In the genomic region with DNA sequence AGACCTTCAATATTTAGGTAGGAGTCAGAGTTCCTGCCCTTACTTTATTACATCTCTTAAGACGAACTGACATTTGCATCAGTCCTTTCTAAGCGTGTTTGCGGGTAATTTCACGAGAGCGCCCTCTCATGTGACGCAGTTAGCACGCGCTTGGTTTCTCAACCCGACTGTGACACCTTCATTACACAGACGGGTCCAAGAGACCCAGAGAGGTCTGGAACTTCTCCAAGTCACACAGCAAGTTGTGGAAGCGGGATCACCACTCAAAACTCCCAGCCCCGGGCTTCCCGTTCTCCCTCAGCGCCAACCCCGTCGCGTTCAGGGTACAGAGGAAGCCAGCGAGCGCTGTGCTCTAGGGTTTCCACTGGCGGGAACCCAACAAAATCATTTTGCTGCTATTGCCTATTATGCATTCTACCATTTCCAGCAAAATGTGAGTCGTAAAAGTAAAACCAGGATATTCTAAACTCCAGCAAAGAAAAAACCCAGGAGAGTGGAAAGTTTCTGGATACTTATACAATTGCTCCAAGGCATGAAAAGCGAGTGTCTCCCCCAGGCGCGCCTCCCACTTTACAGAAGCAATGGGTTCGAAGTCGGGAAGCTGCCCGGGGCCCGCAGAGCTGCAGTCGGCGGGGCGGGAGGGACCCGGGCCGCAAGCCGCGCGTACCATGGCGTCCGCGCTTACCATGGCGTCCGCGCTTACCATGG, we compare ENCODE assay signal across 8 cellular contexts.
A peak's percentile ranks its signal among the peaks of the same experiment; 100 is the strongest.
DNase-seq lines count a peak whose midpoint lies in the region; ATAC-seq lines count a peak whose summit lies in the region.

No MANE protein-coding gene starts in this region.

- ATAC-seq in HG02870 (IDR thresholded peaks at IDR 0.05; ENCODE audit: unreplicated experiment), result peak; percentile 73

- DNase-seq in NCI-H1105 treated with DMSO at 0.1 percent for 48 hours (lab: John Stamatoyannopoulos, UW) (peak; percentile 32), NCI-H1105 (lab: John Stamatoyannopoulos, UW) (no peak), NCI-H2107 (lab: John Stamatoyannopoulos, UW) (peak; percentile 23), cerebellar cortex (ENCODE audit: low spot score) (peak; percentile 43), kidney tubule cell (ENCODE audit: low spot score) (peak; percentile 84)
- DNase-seq in activated CD4-positive, CD25-positive, alpha-beta regulatory T cell treated with anti-CD3 and anti-CD28 coated beads, Interleukin-2, amount 50 U/mL, for 16 hours (ENCODE audit: low read depth, low spot score), result peak; percentile 47
- DNase-seq in stimulated activated CD4-positive, alpha-beta T cell treated with anti-CD3 and anti-CD28 coated beads, Interleukin-1b, Interleukin-23, amount 100 ng/mL, for 24 hours (ENCODE audit: low read depth in 4 of 4, low spot score in 1 of 4), result peak; percentile 36 to 64 (median 49)
